ENCODE assay signal across 8 cellular contexts in the genomic region with DNA sequence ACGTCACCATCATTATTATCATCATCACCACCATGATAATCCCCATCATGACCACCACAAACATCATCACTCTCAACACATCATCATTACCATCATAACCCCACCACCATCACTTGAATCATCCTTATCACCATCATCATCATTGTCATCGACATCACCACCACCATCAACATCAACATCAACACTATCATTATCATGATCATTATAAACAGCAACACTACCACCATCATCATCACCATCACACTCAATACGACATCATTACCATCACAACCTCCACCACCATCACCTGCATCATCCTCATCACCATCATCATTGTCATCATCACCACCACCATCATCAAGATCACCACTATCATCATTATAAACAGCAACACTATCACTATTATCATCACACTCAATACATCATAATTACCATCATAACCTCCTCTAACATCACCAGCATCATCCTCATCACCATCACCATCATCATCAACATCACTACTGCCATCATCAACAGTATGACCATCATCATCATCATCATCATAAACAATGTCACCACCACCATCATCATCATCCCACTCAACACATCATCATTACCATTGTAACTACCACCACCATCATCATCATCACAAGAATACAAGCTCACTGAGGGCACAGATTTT.
"Had no signal": no experiment of that assay in that cellular context is flagged by ENCODE, and none has a peak within 500 bp of the region (broad histone marks: within the 10 kb centered on the region; RNA-seq: fewer than 3 reads in every experiment).

No MANE protein-coding gene starts in this region.

- FAIRE-seq: H1, H54 had no signal

- DNase-seq: H9, HCEC 1CT, HFFc6, KG1 had no signal

- H3K4me3 ChIP-seq: GM23338 had no signal

- H3K4me2 ChIP-seq: GM23338 had no signal

- ATAC-seq: GM23338 had no signal

- H3K27ac ChIP-seq: HL-60 had no signal

- H2AFZ ChIP-seq: GM23338 had no signal
